Comparison of ENCODE assay signal across 11 cellular contexts in the genomic region with DNA sequence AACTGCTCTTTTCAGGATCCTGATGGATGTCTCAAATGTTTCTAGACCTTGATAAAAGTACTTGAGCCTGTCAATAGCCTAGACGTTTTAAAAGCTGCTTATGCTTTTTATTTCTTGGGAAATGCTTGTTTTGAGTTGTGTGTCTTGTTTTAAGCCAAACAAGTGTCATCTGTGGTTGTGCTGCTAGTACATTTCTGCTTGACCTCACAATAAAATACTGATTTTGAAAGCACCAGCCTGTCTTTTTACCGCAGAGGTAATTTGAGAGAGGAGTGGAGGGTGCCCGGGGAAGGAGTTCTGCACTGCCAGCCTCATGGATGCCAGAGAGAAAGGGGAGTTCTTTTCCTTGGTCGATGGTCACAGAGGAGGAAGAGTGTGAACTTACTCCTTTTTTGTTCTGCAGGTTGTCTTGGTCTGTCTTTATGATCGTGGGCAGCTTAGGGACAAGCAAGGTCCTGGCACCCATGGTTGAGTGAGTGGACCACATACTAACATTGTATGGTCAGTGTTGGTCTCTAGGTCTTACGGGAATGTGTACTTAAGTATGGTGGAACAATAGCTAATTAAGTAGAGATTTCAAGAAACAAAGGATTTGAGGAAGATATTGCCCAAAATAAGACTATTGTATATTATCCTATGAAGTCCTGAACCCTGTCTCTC.
DNase-seq lines count a peak whose midpoint lies in the region; ATAC-seq and TF ChIP-seq lines count a peak whose summit lies in the region.
"Had no signal": no experiment of that assay in that cellular context is flagged by ENCODE, and none has a peak within 500 bp of the region (broad histone marks: within the 10 kb centered on the region; RNA-seq: fewer than 3 reads in every experiment).

No MANE protein-coding gene starts in this region.

- no peak overlapping the region for H2AFZ ChIP-seq in osteoblast (ENCODE audit: low read length)

- H3K9me3 ChIP-seq in Panc1 (ENCODE audit: control insufficient read depth, insufficient read depth, low read depth, low read length): no peaks in the 10 kb centered on the region
- no peaks in the 10 kb centered on the region for H3K9me3 ChIP-seq in esophagus squamous epithelium
- H3K9me3 ChIP-seq in osteoblast (ENCODE audit: low read depth, low read length): no peaks in the 10 kb centered on the region

- peak overlapping the region; percentile 69 for H3K4me2 ChIP-seq in osteoblast (ENCODE audit: insufficient read depth, low read length)

- H3K27ac ChIP-seq in Panc1 (ENCODE audit: low read length) (peak overlapping the region; percentile 99), esophagus squamous epithelium (peak overlapping the region; percentile 41 to 84 (median 78)), osteoblast (ENCODE audit: low read depth, low read length) (peak overlapping the region; percentile 88), dorsolateral prefrontal cortex (peak overlapping the region in 10 of 59 donors; percentile 8 to 67 (median 50))

- peak overlapping the region; percentile 43 for H3K4me3 Mint-ChIP-seq in Calu3 (ENCODE audit: low read depth, unreplicated experiment)
- no peak overlapping the region for H3K4me3 Mint-ChIP-seq in activated CD4-positive, alpha-beta T cell treated with anti-CD3 and anti-CD28 coated beads for 36 hours

- ATAC-seq in Panc1: no peak
- ATAC-seq in activated CD4-positive, alpha-beta T cell treated with anti-CD3 and anti-CD28 coated beads for 36 hours: no peak

- CTCF ChIA-PET in Calu3 (lab: Charles Lee) (interaction anchor here (0.6 kb wide), 1 partner anchor 18 kb away, joined by 3 read pairs; no protein-coding TSS in a partner anchor), Panc1 (lab: Charles Lee) (interaction anchor here (1.2 kb wide), 1 partner anchor 52 kb away, joined by 3 read pairs; no protein-coding TSS in a partner anchor)
- CTCF ChIA-PET in activated CD4-positive, alpha-beta T cell treated with anti-CD3 and anti-CD28 coated beads for 36 hours (lab: Charles Lee): no interaction called here

- BruUV-seq in Calu3 (replicated peaks; lab: Mats Ljungman, UMichigan) (no TSS peak), Panc1 (replicated peaks; lab: Mats Ljungman, UMichigan) (no TSS peak)

- H3K36me3 ChIP-seq in Panc1 (ENCODE audit: control insufficient read depth, insufficient read depth, low read length): no peaks in the 10 kb centered on the region
- no peaks in the 10 kb centered on the region for H3K36me3 ChIP-seq in esophagus squamous epithelium
- H3K36me3 ChIP-seq in osteoblast (ENCODE audit: insufficient read depth, low read length): peaks cover 9% of the 10 kb centered on the region

- peaks cover 17% of the 10 kb centered on the region for H3K36me3 Mint-ChIP-seq in Calu3 (ENCODE audit: insufficient read depth, unreplicated experiment)
- H3K36me3 Mint-ChIP-seq in activated CD4-positive, alpha-beta T cell treated with anti-CD3 and anti-CD28 coated beads for 36 hours (ENCODE audit: low read depth): no peaks in the 10 kb centered on the region

- H3K27me3 ChIP-seq in Panc1 (ENCODE audit: control insufficient read depth, insufficient read depth, low read length) (no peaks in the 10 kb centered on the region), esophagus squamous epithelium (no peaks in the 10 kb centered on the region), osteoblast (ENCODE audit: insufficient read depth, low read length) (no peaks in the 10 kb centered on the region), dorsolateral prefrontal cortex (no peaks in the 10 kb centered on the region)

- POLR2A ChIA-PET in Panc1 (lab: Charles Lee): interaction anchor here (0.6 kb wide), 1 partner anchor 19 kb away, joined by 3 read pairs; no protein-coding TSS in a partner anchor
- POLR2A ChIA-PET in activated CD4-positive, alpha-beta T cell treated with anti-CD3 and anti-CD28 coated beads for 36 hours (lab: Charles Lee): no interaction called here

- peaks cover 95% of the 10 kb centered on the region for H3K4me1 ChIP-seq in Panc1 (ENCODE audit: control insufficient read depth, insufficient read depth, low read length)
- H3K4me1 ChIP-seq in esophagus squamous epithelium: peaks cover 0 to 64% (median 36%) of the 10 kb centered on the region in 3 donors
- peaks cover 93% of the 10 kb centered on the region for H3K4me1 ChIP-seq in osteoblast (ENCODE audit: insufficient read depth, low read length)

- 44 to 69% methylated on average over 4 to 6 of the region's 6 CpGs for WGBS in esophagus squamous epithelium, 2 donors

- H3K4me3 ChIP-seq in Panc1 (ENCODE audit: low read depth in 2 of 2, low read length in 2 of 2): peak overlapping the region in 1 of 2 experiments; percentile 40; a peak in 3 of 4 replicates
- no peak overlapping the region for H3K4me3 ChIP-seq in esophagus squamous epithelium
- H3K4me3 ChIP-seq in osteoblast (ENCODE audit: insufficient read depth, low read length): no peak overlapping the region
- peak overlapping the region in 4 of 59 donors; percentile 3 to 29 (median 16) for H3K4me3 ChIP-seq in dorsolateral prefrontal cortex

- TF ChIP-seq CTCF in Calu3 (IDR thresholded peaks at IDR 0.05; ENCODE audit: unreplicated experiment): no peak
- TF ChIP-seq CTCF in Panc1 (IDR thresholded peaks at IDR 0.05): no peak
- no peak for TF ChIP-seq CTCF in esophagus squamous epithelium (IDR thresholded peaks at IDR 0.05)
- no peak for TF ChIP-seq CTCF in osteoblast (IDR thresholded peaks at IDR 0.05; ENCODE audit: extremely low read depth, low read depth, low read length)
- TF ChIP-seq CTCF in dorsolateral prefrontal cortex (IDR thresholded peaks at IDR 0.05 in 54 of 56, conservative IDR thresholded peaks at IDR 0.05 in 2 of 56; ENCODE audit: low read depth in 1 of 56, partially characterized antibody in 56 of 56): no peak

- peak overlapping the region; percentile 86 for H3K27ac Mint-ChIP-seq in Calu3 (ENCODE audit: unreplicated experiment)
- H3K27ac Mint-ChIP-seq in activated CD4-positive, alpha-beta T cell treated with anti-CD3 and anti-CD28 coated beads for 36 hours: no peak overlapping the region

- H3K27me3 Mint-ChIP-seq in Calu3 (ENCODE audit: unreplicated experiment): no peaks in the 10 kb centered on the region
- peaks cover 4% of the 10 kb centered on the region for H3K27me3 Mint-ChIP-seq in activated CD4-positive, alpha-beta T cell treated with anti-CD3 and anti-CD28 coated beads for 36 hours

- DNase-seq in Calu3 (no peak), Panc1 (ENCODE audit: low read depth, low spot score) (no peak), esophagus squamous epithelium (lab: John Stamatoyannopoulos, UW) (no peak), osteoblast (ENCODE audit: insufficient read length, low spot score, missing footprints) (no peak), nucleus accumbens (lab: John Stamatoyannopoulos, UW) (no peak), dorsolateral prefrontal cortex (no peak), Ammon's horn (ENCODE audit: low spot score) (no peak)
- DNase-seq in activated CD4-positive, alpha-beta T cell treated with anti-CD3 and anti-CD28 coated beads for 36 hours: no peak
- DNase-seq: activated T-cell treated with anti-CD3 and anti-CD28 coated beads, Interleukin-2, amount 50 U/mL, for 48 hours; effector CD4-positive, alpha-beta T cell; T-helper 9 cell had no signal

- in situ Hi-C loops in Panc1 (cut with HindIII; ENCODE audit: low pct_unique_long_range_greater_than_20kb, low sequenced_read_pairs): no loop called here

- H3K79me2 ChIP-seq in osteoblast (ENCODE audit: insufficient read depth, low read length): peaks cover 93% of the 10 kb centered on the region

- intact Hi-C loops in Calu3 (cut with micrococcal nuclease; ENCODE audit: unreplicated experiment) (loop anchor here (2.0 kb wide), 1 partner anchor 13 kb away; no protein-coding TSS in a partner anchor), Panc1 (cut with micrococcal nuclease; ENCODE audit: unreplicated experiment) (loop anchor here (5.0 kb wide), 1 partner anchor 52 kb away; no protein-coding TSS in a partner anchor), esophagus squamous epithelium (cut with DNase I) (no loop called here), dorsolateral prefrontal cortex (cut with DNase I) (loop anchor here in 1 of 2 donors (2.0 kb wide), 1 partner anchor 35 kb away; no protein-coding TSS in a partner anchor)
- intact Hi-C loops in activated CD4-positive, alpha-beta T cell treated with anti-CD3 and anti-CD28 coated beads for 36 hours (cut with DNase I, micrococcal nuclease): no loop called here

- no peaks in the 10 kb centered on the region for H3K9me3 Mint-ChIP-seq in Calu3 (ENCODE audit: low read depth, unreplicated experiment)
- H3K9me3 Mint-ChIP-seq in activated CD4-positive, alpha-beta T cell treated with anti-CD3 and anti-CD28 coated beads for 36 hours (ENCODE audit: low read depth): no peaks in the 10 kb centered on the region

- H3K4me1 Mint-ChIP-seq in Calu3 (ENCODE audit: low read depth, unreplicated experiment): peaks cover 61% of the 10 kb centered on the region
- peaks cover 12% of the 10 kb centered on the region for H3K4me1 Mint-ChIP-seq in activated CD4-positive, alpha-beta T cell treated with anti-CD3 and anti-CD28 coated beads for 36 hours

- peaks cover 30% of the 10 kb centered on the region for H4K20me1 ChIP-seq in osteoblast (ENCODE audit: insufficient read depth, low read length)

- no peak for TF ChIP-seq POLR2A in esophagus squamous epithelium (IDR thresholded peaks at IDR 0.05)

Comparison
In these comparisons a context has a peak if more than half of its experiments do, and no peak if none do; other contexts are left out.
1. intact Hi-C loops: an anchor here in Calu3 (2.0 kb wide) and Panc1 (5.0 kb wide); none called in esophagus squamous epithelium and activated CD4-positive, alpha-beta T cell treated with anti-CD3 and anti-CD28 coated beads for 36 hours.